In genomic region chr19:47157455-47158321, GRCh38 we compare ENCODE assay signal across 1 cellular context.
A peak's percentile ranks its signal among the peaks of the same experiment; 100 is the strongest.
TF ChIP-seq lines count a peak whose summit lies in the region.

No MANE protein-coding gene starts in this region.

TF ChIP-seq in GM12878, 131 proteins besides CTCF, POLR2A, EP300 and RAD21 (continued from another document):
- TF ChIP-seq ESRRA (IDR thresholded peaks at IDR 0.05; ENCODE audit: low read length): no peak
- TF ChIP-seq EZH2 (IDR thresholded peaks at IDR 0.05; ENCODE audit: borderline replicate concordance, control insufficient read depth, low read depth, low read length): no peak
- TF ChIP-seq ZNF384 (IDR thresholded peaks at IDR 0.05; ENCODE audit: borderline replicate concordance, low read depth, low read length): no peak
- no peak for TF ChIP-seq USF2 (IDR thresholded peaks at IDR 0.05; ENCODE audit: borderline replicate concordance, low read depth, low read length)
- TF ChIP-seq BMI1 (IDR thresholded peaks at IDR 0.05; ENCODE audit: borderline replicate concordance): no peak
- 0 out of 2 replicates have a peak, but pooled peaks have one; percentile 39 for TF ChIP-seq CBFB (IDR thresholded peaks at IDR 0.05; ENCODE audit: low read depth)
- TF ChIP-seq CBX5 (IDR thresholded peaks at IDR 0.05; ENCODE audit: low read depth): no peak
- 0 out of 2 replicates have a peak, but pooled peaks have one; percentile 17 for TF ChIP-seq PKNOX1 (IDR thresholded peaks at IDR 0.05)
- no peak for TF ChIP-seq TAF1 (IDR thresholded peaks at IDR 0.05; ENCODE audit: borderline replicate concordance, low read depth, low read length)
- TF ChIP-seq RELB (IDR thresholded peaks at IDR 0.05; ENCODE audit: low read depth): 0 out of 2 replicates have a peak, but pooled peaks have one; percentile 10
- no peak for TF ChIP-seq SMC3 (IDR thresholded peaks at IDR 0.05; ENCODE audit: borderline replicate concordance, low read length)
- TF ChIP-seq NR2C2 (IDR thresholded peaks at IDR 0.05; ENCODE audit: borderline replicate concordance, control insufficient read depth, insufficient read length, low read depth): no peak
- 0 out of 4 replicates have a peak, but pooled peaks of 1 of the 2 experiments have one; percentile 25 for TF ChIP-seq ETV6 (conservative IDR thresholded peaks at IDR 0.05 in 1 of 2, IDR thresholded peaks at IDR 0.05 in 1 of 2; ENCODE audit: borderline replicate concordance in 1 of 2, low read depth in 1 of 2)
- peak; percentile 75 for TF ChIP-seq GABPA (IDR thresholded peaks at IDR 0.05; ENCODE audit: low read depth)
- TF ChIP-seq HDGF (IDR thresholded peaks at IDR 0.05): no peak
- TF ChIP-seq BACH1 (IDR thresholded peaks at IDR 0.05; ENCODE audit: borderline replicate concordance): no peak
- no peak for TF ChIP-seq TCF7 (IDR thresholded peaks at IDR 0.05; ENCODE audit: borderline replicate concordance)
- TF ChIP-seq MEF2B (IDR thresholded peaks at IDR 0.05; ENCODE audit: partially characterized antibody, poor library complexity, severe bottlenecking): peak; percentile 34
- TF ChIP-seq RUNX3 (IDR thresholded peaks at IDR 0.05; ENCODE audit: low read length): peak; percentile 62
- peak; percentile 43 for TF ChIP-seq IKZF1 (conservative IDR thresholded peaks at IDR 0.05)
- no peak for TF ChIP-seq BHLHE40 (IDR thresholded peaks at IDR 0.05; ENCODE audit: borderline replicate concordance in 1 of 2, low read depth in 2 of 2, low read length in 1 of 2)
- peak; percentile 54 for TF ChIP-seq TBL1XR1 (IDR thresholded peaks at IDR 0.05; ENCODE audit: low read depth, low read length)
- TF ChIP-seq CHD2 (IDR thresholded peaks at IDR 0.05; ENCODE audit: borderline replicate concordance, low read depth, low read length): 0 out of 2 replicates have a peak, but pooled peaks have one; percentile 26
- TF ChIP-seq SMAD1 (IDR thresholded peaks at IDR 0.05; ENCODE audit: low read depth, partially characterized antibody): no peak
